30 cellular contexts compared by ENCODE assay signal in genomic region chr15:37678124-37678523, GRCh38.
"Had no signal": no experiment of that assay in that cellular context is flagged by ENCODE, and none has a peak within 500 bp of the region (broad histone marks: within the 10 kb centered on the region; RNA-seq: fewer than 3 reads in every experiment).

No MANE protein-coding gene starts in this region.

- H3K4me1 Mint-ChIP-seq: activated B cell treated with CpG ODN at 0.5 μM for 24 hours; activated naive CD4-positive, alpha-beta T cell treated with anti-CD3 and anti-CD28 coated beads, Interleukin-2, amount 10 ng/mL, durations not matched to agents 7 days and 5 days; activated naive CD8-positive, alpha-beta T cell treated with anti-CD3 and anti-CD28 coated beads, Interleukin-2, amount 10 ng/mL, durations not matched to agents 7 days and 5 days; brain; T-helper 17 cell had no signal

- H3K4me3 Mint-ChIP-seq: activated B cell treated with CpG ODN at 0.5 μM for 24 hours; activated CD8-positive, alpha-beta T cell treated with anti-CD3 and anti-CD28 coated beads for 36 hours; activated naive CD4-positive, alpha-beta T cell treated with anti-CD3 and anti-CD28 coated beads, Interleukin-2, amount 10 ng/mL, durations not matched to agents 7 days and 5 days; activated naive CD8-positive, alpha-beta T cell treated with anti-CD3 and anti-CD28 coated beads, Interleukin-2, amount 10 ng/mL, durations not matched to agents 7 days and 5 days; activated T-helper 1 cell treated with anti-CD3 and anti-CD28 coated beads, Interleukin-12 subunit alpha, Interleukin-12 subunit beta, Interleukin-2, Interleukin-4 antibody, amounts not matched to agents 30 ng/mL and 10 ng/mL and 1 ng/mL, durations not matched to agents 14 hours and 24 hours and 36 hours; brain; T-helper 17 cell; T-helper 2 cell treated with Interferon-gamma antibody and Interleukin-4, amounts not matched to agents 5 μg/mL and 100 μg/mL, for 36 hours had no signal

- H3K27me3 Mint-ChIP-seq: activated B cell treated with CpG ODN at 0.5 μM for 24 hours; activated CD8-positive, alpha-beta T cell treated with anti-CD3 and anti-CD28 coated beads for 36 hours; activated naive CD4-positive, alpha-beta T cell treated with anti-CD3 and anti-CD28 coated beads, Interleukin-2, amount 10 ng/mL, durations not matched to agents 7 days and 5 days; activated naive CD8-positive, alpha-beta T cell treated with anti-CD3 and anti-CD28 coated beads, Interleukin-2, amount 10 ng/mL, durations not matched to agents 7 days and 5 days; brain; T-helper 17 cell had no signal

- H3K36me3 Mint-ChIP-seq: activated naive CD4-positive, alpha-beta T cell treated with anti-CD3 and anti-CD28 coated beads, Interleukin-2, amount 10 ng/mL, durations not matched to agents 7 days and 5 days; activated naive CD4-positive, alpha-beta T cell treated with anti-CD3 and anti-CD28 coated beads, Interleukin-2, amount 50 U/mL, for 72 hours; activated naive CD8-positive, alpha-beta T cell treated with anti-CD3 and anti-CD28 coated beads, Interleukin-2, amount 10 ng/mL, durations not matched to agents 7 days and 5 days; brain had no signal

- H3K9me3 ChIP-seq: ascending aorta, breast epithelium had no signal

- H3K9me3 Mint-ChIP-seq: activated B cell treated with CpG ODN at 0.5 μM for 24 hours; activated CD8-positive, alpha-beta T cell treated with anti-CD3 and anti-CD28 coated beads for 36 hours; activated naive CD4-positive, alpha-beta T cell treated with anti-CD3 and anti-CD28 coated beads, Interleukin-2, amount 10 ng/mL, durations not matched to agents 7 days and 5 days; activated naive CD4-positive, alpha-beta T cell treated with anti-CD3 and anti-CD28 coated beads, Interleukin-2, amount 50 U/mL, for 72 hours; activated naive CD8-positive, alpha-beta T cell treated with anti-CD3 and anti-CD28 coated beads, Interleukin-2, amount 10 ng/mL, durations not matched to agents 7 days and 5 days; activated T-helper 1 cell treated with anti-CD3 and anti-CD28 coated beads, Interleukin-12 subunit alpha, Interleukin-12 subunit beta, Interleukin-2, Interleukin-4 antibody, amounts not matched to agents 30 ng/mL and 10 ng/mL and 1 ng/mL, durations not matched to agents 14 hours and 24 hours and 36 hours; activated T-helper 2 cell treated with anti-CD3 and anti-CD28 coated beads, Interferon-gamma antibody, Interleukin-2, Interleukin-4, amounts not matched to agents 10 μg/mL and 5 μg/mL and 100 μg/mL, durations not matched to agents 14 hours and 24 hours and 36 hours; T-helper 2 cell treated with Interferon-gamma antibody and Interleukin-4, amounts not matched to agents 5 μg/mL and 100 μg/mL, for 36 hours had no signal

- ATAC-seq: activated CD4-positive, CD25-positive, alpha-beta regulatory T cell treated with anti-CD3 and anti-CD28 coated beads, Interleukin-2, amount 50 U/mL, for 24 hours; activated CD8-positive, alpha-beta T cell treated with anti-CD3 and anti-CD28 coated beads for 36 hours; activated naive CD4-positive, alpha-beta T cell treated with anti-CD3 and anti-CD28 coated beads, Interleukin-2, amount 50 U/mL, for 72 hours; esophagus mucosa; T-helper 17 cell had no signal

- H3K27ac ChIP-seq: ascending aorta, breast epithelium, cardiac muscle cell had no signal

- H3K36me3 ChIP-seq: ascending aorta, breast epithelium, cardiac muscle cell had no signal

- DNase-seq: activated B cell treated with CpG ODN at 0.5 μM for 24 hours; activated CD4-positive, alpha-beta T cell treated with anti-CD3 and anti-CD28 coated beads for 48 hours; activated CD4-positive, alpha-beta T cell treated with anti-CD3 and anti-CD28 coated beads, Interleukin-2, amount 50 U/mL, for 1 hour; activated CD4-positive, alpha-beta T cell treated with anti-CD3 and anti-CD28 coated beads, Interleukin-2, amount 50 U/mL, for 48 hours; activated CD8-positive, alpha-beta memory T cell treated with anti-CD3 and anti-CD28 coated beads for 24 hours; activated CD8-positive, alpha-beta T cell treated with anti-CD3 and anti-CD28 coated beads for 36 hours; activated gamma-delta T cell; activated naive CD4-positive, alpha-beta T cell; activated naive CD4-positive, alpha-beta T cell treated with anti-CD3 and anti-CD28 coated beads, Interleukin-2, amount 10 ng/mL, durations not matched to agents 7 days and 5 days; activated naive CD8-positive, alpha-beta T cell treated with anti-CD3 and anti-CD28 coated beads, Interleukin-2, amount 10 ng/mL, durations not matched to agents 7 days and 5 days; activated T-cell treated with anti-CD3 and anti-CD28 coated beads, Interleukin-2, amount 50 U/mL, for 48 hours; central memory CD4-positive, alpha-beta T cell; cortex of kidney; dermis blood vessel endothelial cell; effector CD8-positive, alpha-beta T cell; foreskin fibroblast; head of caudate nucleus; T-helper 1 cell; T-helper 17 cell; T1000 had no signal

- H3K27ac Mint-ChIP-seq: activated B cell treated with CpG ODN at 0.5 μM for 24 hours; activated CD8-positive, alpha-beta T cell treated with anti-CD3 and anti-CD28 coated beads for 36 hours; activated naive CD4-positive, alpha-beta T cell treated with anti-CD3 and anti-CD28 coated beads, Interleukin-2, amount 10 ng/mL, durations not matched to agents 7 days and 5 days; activated naive CD4-positive, alpha-beta T cell treated with anti-CD3 and anti-CD28 coated beads, Interleukin-2, amount 50 U/mL, for 72 hours; activated naive CD8-positive, alpha-beta T cell treated with anti-CD3 and anti-CD28 coated beads, Interleukin-2, amount 10 ng/mL, durations not matched to agents 7 days and 5 days; activated T-helper 1 cell treated with anti-CD3 and anti-CD28 coated beads, Interleukin-12 subunit alpha, Interleukin-12 subunit beta, Interleukin-2, Interleukin-4 antibody, amounts not matched to agents 30 ng/mL and 10 ng/mL and 1 ng/mL, durations not matched to agents 14 hours and 24 hours and 36 hours; activated T-helper 2 cell treated with anti-CD3 and anti-CD28 coated beads, Interferon-gamma antibody, Interleukin-2, Interleukin-4, amounts not matched to agents 10 μg/mL and 5 μg/mL and 100 μg/mL, durations not matched to agents 14 hours and 24 hours and 36 hours; brain; T-helper 17 cell; T-helper 2 cell treated with Interferon-gamma antibody and Interleukin-4, amounts not matched to agents 5 μg/mL and 100 μg/mL, for 36 hours had no signal

- H3K4me3 ChIP-seq: ascending aorta, breast epithelium, cardiac muscle cell had no signal

- H3K4me1 ChIP-seq: ascending aorta, breast epithelium had no signal

- H3K27me3 ChIP-seq: ascending aorta, breast epithelium, cardiac muscle cell had no signal
